9 cellular contexts compared by ENCODE assay signal in genomic region chr5:173963867-173964429, GRCh38. TPM values are rescaled to one million over a fixed set of nuclear protein-coding genes. Genes with fewer than 3 reads are reported as not detected.
DNase-seq lines count a peak whose midpoint lies in the region; ATAC-seq, FAIRE-seq and TF ChIP-seq lines count a peak whose summit lies in the region.
"Had no signal": no experiment of that assay in that cellular context is flagged by ENCODE, and none has a peak within 500 bp of the region (broad histone marks: within the 10 kb centered on the region; RNA-seq: fewer than 3 reads in every experiment).

No MANE protein-coding gene starts in this region.

- WGBS in psoas muscle, 3 donors, result 58 to 62% (median 60%) methylated on average over 18 of the region's 18 CpGs

- TF ChIP-seq POLR2A in GM12891 (IDR thresholded peaks at IDR 0.05; ENCODE audit: low read depth, low read length), result no peak

- no peaks in the 10 kb centered on the region for H3K9me3 Mint-ChIP-seq in activated CD4-positive, alpha-beta memory T cell treated with anti-CD3 and anti-CD28 coated beads for 36 hours

- no peaks in the 10 kb centered on the region for H3K36me3 Mint-ChIP-seq in activated CD4-positive, alpha-beta memory T cell treated with anti-CD3 and anti-CD28 coated beads for 36 hours

- no peak for TF ChIP-seq CTCF in psoas muscle (IDR thresholded peaks at IDR 0.05)

- POLR2A ChIA-PET in activated CD4-positive, alpha-beta memory T cell treated with anti-CD3 and anti-CD28 coated beads for 36 hours (lab: Charles Lee), result interaction anchor here (0.6 kb wide), 1 partner anchor 244 kb away, joined by 4 read pairs; no protein-coding TSS in a partner anchor

- ATAC-seq in psoas muscle (peak; percentile 18 to 35 (median 32)), GM18498 (IDR thresholded peaks at IDR 0.05; ENCODE audit: unreplicated experiment) (no peak)

- H3K4me3 ChIP-seq in psoas muscle, result peak overlapping the region; percentile 42

- in situ Hi-C loops in G401 (cut with HindIII; ENCODE audit: low sequenced_read_pairs), result no loop called here

- DNase-seq in G401 (ENCODE audit: low spot score) (peak; percentile 68), NCI-H526 treated with DMSO at 0.1 percent for 48 hours (lab: John Stamatoyannopoulos, UW) (peak; percentile 42), epithelial cell of prostate (ENCODE audit: low read depth, low spot score) (no peak), psoas muscle (no peak), GM12891 (ENCODE audit: insufficient read length, low spot score) (no peak), NCI-H1105 (lab: John Stamatoyannopoulos, UW) (no peak)
- DNase-seq in activated CD4-positive, alpha-beta memory T cell treated with anti-CD3 and anti-CD28 coated beads for 36 hours, result no peak

- H3K9me3 ChIP-seq in psoas muscle, result no peaks in the 10 kb centered on the region

- peaks cover 43% of the 10 kb centered on the region for H3K4me1 ChIP-seq in psoas muscle

- intact Hi-C loops in psoas muscle (cut with DNase I), result loop anchor here in 1 of 2 donors (5.0 kb wide), 2 partner anchors 37 to 72 kb away; no protein-coding TSS in a partner anchor
- intact Hi-C loops in activated CD4-positive, alpha-beta memory T cell treated with anti-CD3 and anti-CD28 coated beads for 36 hours (cut with micrococcal nuclease), result no loop called here

- H3K36me3 ChIP-seq in psoas muscle (ENCODE audit: insufficient read depth in 1 of 2, low read depth in 1 of 2), result peaks cover 0 to 14% of the 10 kb centered on the region in 2 donors

- CTCF ChIA-PET in activated CD4-positive, alpha-beta memory T cell treated with anti-CD3 and anti-CD28 coated beads for 36 hours (lab: Charles Lee), result interaction anchor here (3.1 kb wide), 1 partner anchor 9 kb away, joined by 22 read pairs; no protein-coding TSS in a partner anchor

- no peak overlapping the region for H3K4me3 Mint-ChIP-seq in activated CD4-positive, alpha-beta memory T cell treated with anti-CD3 and anti-CD28 coated beads for 36 hours

- FAIRE-seq in GM12891 (lab: Jason Lieb, UNC), result no peak
- FAIRE-seq: TTC549 had no signal

- peaks cover 16% of the 10 kb centered on the region for H3K4me1 Mint-ChIP-seq in activated CD4-positive, alpha-beta memory T cell treated with anti-CD3 and anti-CD28 coated beads for 36 hours (ENCODE audit: low read depth)

- H3K27ac Mint-ChIP-seq in activated CD4-positive, alpha-beta memory T cell treated with anti-CD3 and anti-CD28 coated beads for 36 hours, result no peak overlapping the region

- no peaks in the 10 kb centered on the region for H3K27me3 Mint-ChIP-seq in activated CD4-positive, alpha-beta memory T cell treated with anti-CD3 and anti-CD28 coated beads for 36 hours

- H3K27ac ChIP-seq in epithelial cell of prostate (peak overlapping the region; percentile 93), psoas muscle (peak overlapping the region; percentile 91)

- no peaks in the 10 kb centered on the region for H3K27me3 ChIP-seq in psoas muscle (ENCODE audit: insufficient read depth in 3 of 3, low read length in 2 of 3)

TF ChIP-seq in GM12891, 5 proteins besides CTCF, POLR2A, EP300 and RAD21:
- no peak for TF ChIP-seq POU2F2 (IDR thresholded peaks at IDR 0.05; ENCODE audit: low read depth, low read length)
- no peak for TF ChIP-seq PAX5 (IDR thresholded peaks at IDR 0.05; ENCODE audit: insufficient read depth, low read length, severe bottlenecking)
- no peak for TF ChIP-seq TAF1 (IDR thresholded peaks at IDR 0.05; ENCODE audit: low read depth, low read length)
- no peak for TF ChIP-seq SPI1 (IDR thresholded peaks at IDR 0.05; ENCODE audit: low read depth, low read length)
- no peak for TF ChIP-seq POLR2AphosphoS5 (IDR thresholded peaks at IDR 0.05; ENCODE audit: low read depth, low read length)

RNA-seq across cellular contexts. Expression of gene C5orf47, which starts 25.0 kb away (rescaled TPM):
- not detected in 2 replicates for total RNA-seq in G401 (2014; rRNA removed; shearing (Covaris generic))
- total RNA-seq in psoas muscle, result under 1 TPM in 2 of 4 donors, not detected in 2; 0.11 to 0.17 TPM
- polyA plus RNA-seq in psoas muscle, result under 1 TPM; 0.01 to 0.49 (median 0.14) TPM
- not detected for polyA plus RNA-seq in GM12891 (2012; ENCODE audit: low read depth, missing spikeins)
- total RNA-seq in activated CD4-positive, alpha-beta memory T cell treated with anti-CD3 and anti-CD28 coated beads for 36 hours, result not detected

Comparison
In these comparisons a context has a peak if more than half of its experiments do, and no peak if none do; other contexts are left out.
1. DNase-seq: peak in G401 (single experiment) and NCI-H526 treated with DMSO at 0.1 percent for 48 hours (single experiment); none in epithelial cell of prostate (single experiment), psoas muscle (0 of 2), GM12891 (single experiment), activated CD4-positive, alpha-beta memory T cell treated with anti-CD3 and anti-CD28 coated beads for 36 hours (single experiment) and NCI-H1105 (single experiment).